ENCODE assay signal across 8 cellular contexts in the genomic region with DNA sequence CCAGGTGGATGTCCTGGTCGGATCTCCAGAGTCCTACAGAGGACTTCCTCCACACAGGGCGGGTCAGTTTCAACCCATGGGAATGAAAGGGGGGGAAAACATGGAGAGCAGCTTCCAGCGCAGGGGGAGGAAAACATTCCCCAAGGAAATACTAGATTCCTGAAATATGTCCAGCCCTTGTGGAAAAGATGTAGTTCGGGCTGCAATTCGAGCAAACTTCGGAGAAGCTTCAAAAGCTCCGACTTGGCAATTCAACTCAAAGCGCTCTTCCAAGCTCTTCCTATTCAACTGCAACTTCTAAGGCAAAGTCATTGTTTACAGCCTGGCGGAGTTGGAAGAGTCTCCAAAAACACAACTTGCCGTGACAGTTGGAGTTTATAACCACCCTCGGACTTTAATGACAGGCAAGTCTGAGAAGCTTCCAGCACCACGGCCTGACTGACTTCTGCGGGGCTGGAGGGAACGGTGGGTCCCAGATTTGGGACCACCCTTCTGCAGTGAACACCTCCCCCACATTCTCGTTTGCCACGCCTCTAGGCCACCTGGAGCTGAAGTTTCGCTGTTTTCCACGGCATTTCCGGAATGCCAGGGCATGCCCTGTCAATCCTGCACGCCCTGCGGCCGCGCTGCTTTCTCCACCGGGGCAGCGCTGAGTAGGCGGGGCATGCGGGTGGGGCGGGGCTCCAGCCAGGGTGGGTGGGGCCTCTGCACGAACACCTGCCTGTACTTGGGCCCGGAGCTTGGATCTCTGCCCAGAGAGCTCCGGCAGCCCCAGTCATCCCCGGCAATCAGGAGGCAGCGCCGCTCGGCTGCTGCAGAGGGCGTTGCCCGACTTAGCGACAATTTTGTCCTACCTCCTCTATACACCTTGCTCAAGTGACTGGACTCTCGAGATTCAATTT. TPM values are rescaled to one million over a fixed set of nuclear protein-coding genes. Genes with fewer than 3 reads are reported as not detected.
DNase-seq lines count a peak whose midpoint lies in the region; ATAC-seq and TF ChIP-seq lines count a peak whose summit lies in the region.

No MANE protein-coding gene starts in this region.

- POLR2A ChIA-PET in BJ (lab: Charles Lee): interaction anchor here (0.7 kb wide), 1 partner anchor 354 kb away, joined by 4 read pairs; the partner anchor contains the start of gene CEP126

- intact Hi-C loops in tibial artery (cut with DNase I; ENCODE audit: low total_unique reads): loop anchor here (10.0 kb wide), 1 partner anchor 214 kb away; no protein-coding TSS in a partner anchor

- H3K36me3 ChIP-seq in BJ (ENCODE audit: control insufficient read depth, insufficient read depth, low read length): no peaks in the 10 kb centered on the region
- no peaks in the 10 kb centered on the region for H3K36me3 ChIP-seq in tibial artery

- no peak overlapping the region for H3K27ac Mint-ChIP-seq in osteocyte (ENCODE audit: unreplicated experiment)

- no peaks in the 10 kb centered on the region for H3K27me3 Mint-ChIP-seq in osteocyte (ENCODE audit: unreplicated experiment)

- H3K4me1 Mint-ChIP-seq in osteocyte (ENCODE audit: unreplicated experiment): peaks cover 27% of the 10 kb centered on the region

- peak overlapping the region; percentile 20 for H3K4me3 ChIP-seq in BJ (ENCODE audit: low read depth, low read length)
- peak overlapping the region; percentile 54 to 66 for H3K4me3 ChIP-seq in tibial artery

- no peaks in the 10 kb centered on the region for H3K36me3 Mint-ChIP-seq in osteocyte (ENCODE audit: unreplicated experiment)

- TF ChIP-seq CTCF in BJ (IDR thresholded peaks at IDR 0.05; ENCODE audit: insufficient read depth, low read depth, low read length) (peak; percentile 26; the same call in 1 of the 2 replicates), osteocyte (IDR thresholded peaks at IDR 0.05) (peak; percentile 44), tibial artery (IDR thresholded peaks at IDR 0.05) (peak; percentile 17 to 55)

- peak overlapping the region; percentile 16 to 33 for H3K27ac ChIP-seq in tibial artery

- CTCF ChIA-PET in BJ (lab: Yijun Ruan, JAX): interaction anchor here (0.9 to 1.3 kb wide), 5 partner anchors 11 to 388 kb away, joined by 3 to 6 read pairs (median 3); no protein-coding TSS in a partner anchor

- DNase-seq in BJ (ENCODE audit: low read depth) (no peak), NOMO-1 treated with dmso at 0.1 percent for 144 hours (lab: John Stamatoyannopoulos, UW; ENCODE audit: unreplicated experiment) (peak; percentile 70), activated T-helper 1 cell treated with Interleukin-2 at 50 U/mL for 16 hours (ENCODE audit: low read depth) (peak; percentile 75), fibroblast of the conjunctiva (ENCODE audit: low read depth) (peak; percentile 56), osteocyte (ENCODE audit: extremely low spot score, unreplicated experiment) (no peak), tibial artery (peak; percentile 51 to 85)

- H3K27me3 ChIP-seq in BJ (ENCODE audit: control insufficient read depth, insufficient read depth, low read length) (no peaks in the 10 kb centered on the region), tibial artery (no peaks in the 10 kb centered on the region)

- no peaks in the 10 kb centered on the region for H3K9me3 Mint-ChIP-seq in osteocyte (ENCODE audit: unreplicated experiment)

- H3K4me3 Mint-ChIP-seq in osteocyte (ENCODE audit: unreplicated experiment): peak overlapping the region; percentile 15

- H3K4me1 ChIP-seq in tibial artery: peaks cover 0 to 9% (median 6%) of the 10 kb centered on the region in 4 donors

- peak; percentile 59 for ATAC-seq in GM19455 (IDR thresholded peaks at IDR 0.05; ENCODE audit: unreplicated experiment)
- peak; percentile 99 for ATAC-seq in HG03571 (IDR thresholded peaks at IDR 0.05; ENCODE audit: unreplicated experiment)

- H3K9me3 ChIP-seq in tibial artery: no peaks in the 10 kb centered on the region

RNA-seq across cellular contexts. Expression of gene BIRC3, which starts 49.0 kb away (rescaled TPM):
- polyA plus RNA-seq in BJ (2011; rRNA removed): 0.48 and 0.97 TPM in 2 replicates
- 0.19 and 0.36 TPM in 2 replicates for polyA minus RNA-seq in BJ (2011; rRNA and poly(A)+ RNA removed)
- 1.0 and 1.5 TPM in 2 replicates for total RNA-seq in osteocyte

Comparison
In these comparisons a context has a peak if more than half of its experiments do, and no peak if none do; other contexts are left out.
1. DNase-seq: peak in NOMO-1 treated with dmso at 0.1 percent for 144 hours (single experiment), activated T-helper 1 cell treated with Interleukin-2 at 50 U/mL for 16 hours (single experiment), fibroblast of the conjunctiva (single experiment) and tibial artery (2 of 2); none in BJ (single experiment) and osteocyte (single experiment).
2. Peak in every context shown above with its lines, with median percentiles within 50 percentile points of each other: CTCF ChIP-seq.